ENCODE assay signal across 1 cellular context in the genomic region with DNA sequence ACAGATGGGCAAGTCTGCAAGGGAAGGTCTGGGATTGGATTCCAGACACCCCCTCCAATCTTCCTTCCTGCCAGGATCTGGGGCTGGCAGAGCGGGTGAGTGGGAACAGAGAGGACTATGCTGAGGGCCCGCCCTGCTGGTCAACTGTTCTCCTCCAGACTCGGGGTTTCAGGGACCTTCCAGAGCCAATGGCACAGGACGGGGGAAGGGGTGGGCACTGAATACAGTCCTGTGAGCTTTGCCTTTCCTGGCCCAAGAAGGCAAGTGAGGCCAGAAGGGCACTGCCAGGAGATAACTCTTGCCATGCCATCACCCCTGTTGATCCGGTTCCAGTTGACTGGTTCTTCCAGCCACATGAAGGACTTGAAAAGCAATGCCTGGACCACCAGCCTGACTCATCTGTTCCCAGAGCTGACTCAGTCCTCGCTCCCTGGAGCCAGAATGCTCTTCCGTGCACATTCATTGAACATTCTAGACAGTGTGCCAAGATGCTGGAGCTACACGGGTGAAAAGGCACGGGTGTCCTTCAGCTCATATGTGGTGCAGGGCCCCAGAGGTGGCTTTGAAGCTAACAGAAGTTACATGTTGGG.
TF ChIP-seq lines count a peak whose summit lies in the region.

No MANE protein-coding gene starts in this region.

TF ChIP-seq in HepG2, 621 proteins besides CTCF, POLR2A, EP300 and RAD21:
- no peak for TF ChIP-seq PAX8 (CRISPR knock-in tag; IDR thresholded peaks at IDR 0.05; ENCODE audit: borderline replicate concordance)
- TF ChIP-seq, protein P1, sequence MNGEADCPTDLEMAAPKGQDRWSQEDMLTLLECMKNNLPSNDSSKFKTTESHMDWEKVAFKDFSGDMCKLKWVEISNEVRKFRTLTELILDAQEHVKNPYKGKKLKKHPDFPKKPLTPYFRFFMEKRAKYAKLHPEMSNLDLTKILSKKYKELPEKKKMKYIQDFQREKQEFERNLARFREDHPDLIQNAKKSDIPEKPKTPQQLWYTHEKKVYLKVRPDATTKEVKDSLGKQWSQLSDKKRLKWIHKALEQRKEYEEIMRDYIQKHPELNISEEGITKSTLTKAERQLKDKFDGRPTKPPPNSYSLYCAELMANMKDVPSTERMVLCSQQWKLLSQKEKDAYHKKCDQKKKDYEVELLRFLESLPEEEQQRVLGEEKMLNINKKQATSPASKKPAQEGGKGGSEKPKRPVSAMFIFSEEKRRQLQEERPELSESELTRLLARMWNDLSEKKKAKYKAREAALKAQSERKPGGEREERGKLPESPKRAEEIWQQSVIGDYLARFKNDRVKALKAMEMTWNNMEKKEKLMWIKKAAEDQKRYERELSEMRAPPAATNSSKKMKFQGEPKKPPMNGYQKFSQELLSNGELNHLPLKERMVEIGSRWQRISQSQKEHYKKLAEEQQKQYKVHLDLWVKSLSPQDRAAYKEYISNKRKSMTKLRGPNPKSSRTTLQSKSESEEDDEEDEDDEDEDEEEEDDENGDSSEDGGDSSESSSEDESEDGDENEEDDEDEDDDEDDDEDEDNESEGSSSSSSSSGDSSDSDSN (CRISPR knock-in tag; IDR thresholded peaks at IDR 0.05) = peak; percentile 14; the same call in 1 of the 2 replicates
